8 cellular contexts compared by ENCODE assay signal in the genomic region with DNA sequence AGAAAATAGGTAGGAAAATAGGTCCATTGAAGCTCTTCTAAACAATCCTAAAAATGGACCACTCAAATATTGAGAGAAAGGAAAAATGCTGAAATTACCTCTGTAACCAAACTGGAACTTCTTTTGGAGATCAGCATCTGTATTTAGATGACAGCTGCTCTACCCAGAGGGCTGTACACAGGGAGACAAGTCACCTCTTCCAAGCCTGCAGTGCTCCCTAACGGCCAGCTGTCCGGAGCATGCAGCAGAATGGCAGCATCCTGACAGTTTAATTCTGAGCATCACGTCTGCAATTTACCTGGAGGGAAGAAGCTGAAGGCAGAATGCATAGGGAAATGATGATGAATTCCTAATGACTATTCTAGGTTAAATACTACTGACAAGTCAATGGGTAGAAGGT.
DNase-seq lines count a peak whose midpoint lies in the region; ATAC-seq and TF ChIP-seq lines count a peak whose summit lies in the region.

No MANE protein-coding gene starts in this region.

- no peaks in the 10 kb centered on the region for H3K9me3 Mint-ChIP-seq in glutamatergic neuron (ENCODE audit: unreplicated experiment)

- TF ChIP-seq CTCF in AG10803 (conservative IDR thresholded peaks at IDR 0.05; ENCODE audit: low read length) (peak; percentile 61), glutamatergic neuron (IDR thresholded peaks at IDR 0.05; ENCODE audit: partially characterized antibody, unreplicated experiment) (no peak)

- no peak overlapping the region for H3K4me3 ChIP-seq in AG10803 (ENCODE audit: low read length)

- no peaks in the 10 kb centered on the region for H3K36me3 Mint-ChIP-seq in glutamatergic neuron (ENCODE audit: unreplicated experiment)

- no peak overlapping the region for H3K4me3 Mint-ChIP-seq in glutamatergic neuron (ENCODE audit: unreplicated experiment)

- peaks cover 4% of the 10 kb centered on the region for H3K27me3 Mint-ChIP-seq in glutamatergic neuron (ENCODE audit: unreplicated experiment)

- ATAC-seq in HG03196 (IDR thresholded peaks at IDR 0.05; ENCODE audit: unreplicated experiment) (no peak), HG02938 (IDR thresholded peaks at IDR 0.05; ENCODE audit: unreplicated experiment) (no peak)

- H3K4me1 Mint-ChIP-seq in glutamatergic neuron (ENCODE audit: low read depth, unreplicated experiment): no peaks in the 10 kb centered on the region

- DNase-seq in AG10803 (ENCODE audit: low read depth): peak; percentile 45
- peak; percentile 46 for DNase-seq in HT-29 (ENCODE audit: low spot score)
- DNase-seq in SHP77 treated with DMSO at 0.1 percent for 48 hours (lab: John Stamatoyannopoulos, UW): peak; percentile 22
- peak; percentile 40 for DNase-seq in glutamatergic neuron
- DNase-seq in COLO829 (ENCODE audit: low spot score): no peak
- no peak for DNase-seq in activated CD4-positive, alpha-beta T cell treated with anti-CD3 and anti-CD28 coated beads for 48 hours

- H3K27ac Mint-ChIP-seq in glutamatergic neuron (ENCODE audit: unreplicated experiment): no peak overlapping the region

Comparison
In these comparisons a context has a peak if more than half of its experiments do, and no peak if none do; other contexts are left out.
1. DNase-seq: peak in AG10803 (single experiment), HT-29 (single experiment), SHP77 treated with DMSO at 0.1 percent for 48 hours (single experiment) and glutamatergic neuron (single experiment); none in COLO829 (single experiment) and activated CD4-positive, alpha-beta T cell treated with anti-CD3 and anti-CD28 coated beads for 48 hours (single experiment).